In genomic region chr16:57660715-57661463, GRCh38 we compare ENCODE assay signal across 20 cellular contexts. TPM values are rescaled to one million over a fixed set of nuclear protein-coding genes. Genes with fewer than 3 reads are reported as not detected.
"Had no signal": no experiment of that assay in that cellular context is flagged by ENCODE, and none has a peak within 500 bp of the region (broad histone marks: within the 10 kb centered on the region; RNA-seq: fewer than 3 reads in every experiment).

No MANE protein-coding gene starts in this region.

- DNase-seq: activated gamma-delta T cell treated with Interleukin-2 at 50 U/mL for 16 hours; activated T-cell treated with anti-CD3 and anti-CD28 coated beads, Interleukin-2, amount 50 U/mL, for 1 hour; anterior cingulate cortex; body of pancreas; kidney glomerular epithelial cell; left ventricle myocardium superior; nephron progenitor cell; posterior cingulate gyrus; small intestine; stimulated activated CD4-positive, alpha-beta T cell treated with anti-CD3 and anti-CD28 coated beads, Interleukin-15, amount 100 ng/mL, for 24 hours had no signal

- FAIRE-seq: endometrium, small intestine had no signal

- H3K27ac ChIP-seq: body of pancreas, cardiac muscle cell, thoracic aorta, vagina, VCaP had no signal

- H3K4me3 ChIP-seq: body of pancreas, cardiac muscle cell, thoracic aorta, vagina had no signal

- H3K27me3 ChIP-seq: body of pancreas, cardiac muscle cell, vagina had no signal

- H3K9me3 ChIP-seq: body of pancreas, thoracic aorta, vagina had no signal

- H3K36me3 ChIP-seq: cardiac muscle cell, thoracic aorta had no signal

- H3K4me1 ChIP-seq: body of pancreas, vagina had no signal

- ATAC-seq: body of pancreas; left ventricle myocardium superior; sciatic nerve; stimulated activated memory B cell treated with anti-CD40 and anti-IgM and Interleukin-4, amounts not matched to agents 10 μg/mL and 1 μg/mL and 100 μg/mL, for 72 hours had no signal

RNA-seq across cellular contexts. Expression of gene ADGRG3, which starts 7.2 kb away (rescaled TPM):
- total RNA-seq: cardiac muscle cell; fibroblast of villous mesenchyme; T-helper 2 cell treated with Interferon-gamma antibody and Interleukin-4, amounts not matched to agents 100 ng/mL and 5 ng/mL, for 36 hours had no signal
- polyA plus RNA-seq: cardiac muscle cell had no signal

RNA-seq across cellular contexts. Expression of gene ADGRG1, which starts 32.5 kb away (rescaled TPM):
- total RNA-seq: cardiac muscle cell had no signal

RNA-seq across cellular contexts. Expression of gene DRC7, which starts 33.7 kb away (rescaled TPM):
- total RNA-seq: epithelial cell of proximal tubule; fibroblast of villous mesenchyme; left ventricle myocardium superior; sciatic nerve; T-helper 2 cell treated with Interferon-gamma antibody and Interleukin-4, amounts not matched to agents 100 ng/mL and 5 ng/mL, for 36 hours; thoracic aorta; vagina had no signal
- polyA plus RNA-seq: small intestine had no signal
